In genomic region chr7:78074713-78075112, GRCh38 we compare ENCODE assay signal across 1 cellular context.
TF ChIP-seq lines count a peak whose summit lies in the region.

No MANE protein-coding gene starts in this region.

TF ChIP-seq in K562, 482 proteins besides CTCF, POLR2A, EP300 and RAD21 (continued from another document):
- TF ChIP-seq FOXA1 (IDR thresholded peaks at IDR 0.05; ENCODE audit: borderline replicate concordance) (no peak), SAP30 (IDR thresholded peaks at IDR 0.05; ENCODE audit: borderline replicate concordance, insufficient read depth, low read depth, low read length, poor library complexity, severe bottlenecking) (no peak), NFIC (IDR thresholded peaks at IDR 0.05) (no peak), HNRNPLL (IDR thresholded peaks at IDR 0.05; ENCODE audit: low read depth, low read length, poor library complexity, severe bottlenecking) (no peak), ZNF174 (CRISPR knock-in tag; IDR thresholded peaks at IDR 0.05) (no peak)
